37 cellular contexts compared by ENCODE assay signal in genomic region chr10:61119573-61119972, GRCh38.
DNase-seq lines count a peak whose midpoint lies in the region; ATAC-seq, FAIRE-seq and TF ChIP-seq lines count a peak whose summit lies in the region.
"Had no signal": no experiment of that assay in that cellular context is flagged by ENCODE, and none has a peak within 500 bp of the region (broad histone marks: within the 10 kb centered on the region; RNA-seq: fewer than 3 reads in every experiment).

No MANE protein-coding gene starts in this region.

- H3K27ac ChIP-seq in HEK293 (ENCODE audit: extremely low read depth, low read depth, low read length) (no peak overlapping the region), IMR-90 (ENCODE audit: insufficient read depth, low read length) (no peak overlapping the region), SU-DHL-6 (ENCODE audit: low read depth, low read length) (no peak overlapping the region), K562 (ENCODE audit: extremely low read depth, low read depth, low read length) (no peak overlapping the region)
- H3K27ac ChIP-seq: 22Rv1; A549; BLaER1; BLaER1 treated with 17β-estradiol and CSF1 and Interleukin-3, amounts not matched to agents 10 nM and 100 nM; C4-2B had no signal

- no peak overlapping the region for H3K56ac ChIP-seq in IMR-90 (ENCODE audit: extremely low read depth, insufficient read depth, low read length)

- dilution Hi-C loops in IMR-90 (cut with HindIII; ENCODE audit: low sequenced_read_pairs, unreplicated experiment): no loop called here

- H3K9ac ChIP-seq in IMR-90 (ENCODE audit: low read depth, low read length) (no peak overlapping the region), SU-DHL-6 (ENCODE audit: low read length) (no peak overlapping the region), K562 (ENCODE audit: insufficient read depth in 1 of 2, low read depth in 2 of 2, low read length in 2 of 2) (no peak overlapping the region)
- H3K9ac ChIP-seq: BLaER1; BLaER1 treated with 17β-estradiol and CSF1 and Interleukin-3, amounts not matched to agents 10 nM and 100 nM had no signal

- POLR2A ChIA-PET in HEK293 (lab: Yijun Ruan, JAX) (no interaction called here), IMR-90 (lab: Charles Lee; ENCODE audit: unreplicated experiment) (no interaction called here), K562 (lab: Yijun Ruan, JAX) (no interaction called here)

- H2AK5ac ChIP-seq in IMR-90 (ENCODE audit: low read depth, low read length): no peak overlapping the region

- H2AK9ac ChIP-seq in IMR-90 (replicated peaks; ENCODE audit: low read depth, low read length, poor library complexity): no peak overlapping the region

- WGBS in IMR-90 (ENCODE audit: extremely low coverage in 2 of 2, insufficient read length in 1 of 2), 2 experiments: no CpG with 5 or more reads among the region's 1 CpG
- WGBS in K562 (ENCODE audit: insufficient coverage, low coverage, missing lambda C conversion rate): 0% methylated on average over 1 of the region's 1 CpG

- in situ Hi-C loops in IMR-90 (cut with MboI; ENCODE audit: low sequenced_read_pairs): no loop called here
- in situ Hi-C loops in K562 (cut with MboI): no loop called here

- peaks cover 4% of the 10 kb centered on the region for H3K27me3 Mint-ChIP-seq in activated T-helper 1 cell treated with anti-CD3 and anti-CD28 coated beads, Interleukin-12 subunit alpha, Interleukin-12 subunit beta, Interleukin-2, Interleukin-4 antibody, amounts not matched to agents 30 ng/mL and 10 ng/mL and 1 ng/mL, durations not matched to agents 14 hours and 24 hours and 36 hours (ENCODE audit: insufficient read depth)
- H3K27me3 Mint-ChIP-seq: CD4-positive, alpha-beta T cell had no signal

- no peaks in the 10 kb centered on the region for H3K9me2 ChIP-seq in SU-DHL-6 (replicated peaks; ENCODE audit: insufficient read depth, low read length)

- H2BK5ac ChIP-seq in IMR-90 (ENCODE audit: low read depth, low read length, poor library complexity, severe bottlenecking): no peak overlapping the region

- H3K9me1 ChIP-seq in IMR-90 (ENCODE audit: insufficient read depth, low read length) (no peaks in the 10 kb centered on the region), K562 (ENCODE audit: control insufficient read depth, insufficient read depth, low read length) (no peaks in the 10 kb centered on the region)

- H2AFZ ChIP-seq in IMR-90 (replicated peaks; ENCODE audit: low read length, poor library complexity) (no peak overlapping the region), SU-DHL-6 (ENCODE audit: low read depth, low read length, severe bottlenecking) (peak overlapping the region; percentile 3), K562 (ENCODE audit: low read depth, low read length) (no peak overlapping the region)

- H2BK120ac ChIP-seq in IMR-90 (ENCODE audit: low read depth, low read length): no peak overlapping the region

- H3K9me3 ChIP-seq in HEK293 (ENCODE audit: control insufficient read depth, insufficient read depth, low read depth, low read length) (no peaks in the 10 kb centered on the region), IMR-90 (ENCODE audit: control insufficient read depth, insufficient read depth, low read length) (no peaks in the 10 kb centered on the region), SU-DHL-6 (ENCODE audit: insufficient read depth, low read length) (no peaks in the 10 kb centered on the region), K562 (replicated peaks; ENCODE audit: control insufficient read depth, insufficient read depth, low read depth, low read length) (no peaks in the 10 kb centered on the region)
- H3K9me3 ChIP-seq: A549; BE2C; BLaER1; BLaER1 treated with 17β-estradiol and CSF1 and Interleukin-3, amounts not matched to agents 10 nM and 100 nM; Caco-2 had no signal

- no peak for TF ChIP-seq CTCF in HEK293 (tag by site-specific recombination; IDR thresholded peaks at IDR 0.05)
- no peak for TF ChIP-seq CTCF in IMR-90 (conservative IDR thresholded peaks at IDR 0.05; ENCODE audit: low read depth, low read length)
- no peak for TF ChIP-seq CTCF in SU-DHL-6 (IDR thresholded peaks at IDR 0.05; ENCODE audit: insufficient read depth, low read length, poor library complexity, severe bottlenecking)
- no peak for TF ChIP-seq CTCF in K562 (IDR thresholded peaks at IDR 0.05 in 2 of 3, conservative IDR thresholded peaks at IDR 0.05 in 1 of 3; ENCODE audit: insufficient read depth in 2 of 3, low read depth in 1 of 3, low read length in 3 of 3)

- H3K79me1 ChIP-seq in IMR-90 (ENCODE audit: low read depth in 1 of 2, low read length in 2 of 2): no peaks in the 10 kb centered on the region

- H3K14ac ChIP-seq in IMR-90 (replicated peaks; ENCODE audit: low read depth, low read length): no peak overlapping the region

- BruUV-seq in IMR-90 (replicated peaks; lab: Mats Ljungman, UMichigan): no TSS peak
- no TSS peak for BruUV-seq in K562 (replicated peaks; lab: Mats Ljungman, UMichigan)

- H3K23ac ChIP-seq in IMR-90 (ENCODE audit: low read depth, low read length): no peak overlapping the region

- H4K8ac ChIP-seq in IMR-90 (ENCODE audit: low read depth in 2 of 2, low read length in 2 of 2): no peak overlapping the region

- H3K36me3 ChIP-seq in HEK293 (ENCODE audit: control insufficient read depth in 2 of 2, insufficient read depth in 1 of 2, low read length in 2 of 2): no peaks in the 10 kb centered on the region
- H3K36me3 ChIP-seq in IMR-90 (ENCODE audit: control insufficient read depth, insufficient read depth, low read length): no peaks in the 10 kb centered on the region
- H3K36me3 ChIP-seq in SU-DHL-6 (ENCODE audit: low read length): no peaks in the 10 kb centered on the region
- H3K36me3 ChIP-seq in K562 (ENCODE audit: control insufficient read depth, insufficient read depth, low read length): no peaks in the 10 kb centered on the region
- H3K36me3 ChIP-seq: BE2C; BLaER1; BLaER1 treated with 17β-estradiol and CSF1 and Interleukin-3, amounts not matched to agents 10 nM and 100 nM had no signal

- H4K5ac ChIP-seq in IMR-90 (ENCODE audit: low read depth, low read length): no peak overlapping the region

- H3K4me3 Mint-ChIP-seq in activated T-helper 1 cell treated with anti-CD3 and anti-CD28 coated beads, Interleukin-12 subunit alpha, Interleukin-12 subunit beta, Interleukin-2, Interleukin-4 antibody, amounts not matched to agents 30 ng/mL and 10 ng/mL and 1 ng/mL, durations not matched to agents 14 hours and 24 hours and 36 hours: no peak overlapping the region
- H3K4me3 Mint-ChIP-seq: B cell; CD14-positive monocyte; CD4-positive, alpha-beta memory T cell; CD4-positive, alpha-beta T cell; CD4-positive, CD25-positive, alpha-beta regulatory T cell; CD8-positive, alpha-beta memory T cell; CD8-positive, alpha-beta T cell had no signal

- CTCF ChIA-PET in HEK293 (lab: Yijun Ruan, JAX): interaction anchor here (0.7 to 1.1 kb wide), 2 partner anchors 21 to 164 kb away, joined by 3 read pairs; no protein-coding TSS in a partner anchor
- CTCF ChIA-PET in IMR-90 (lab: Yijun Ruan, JAX): no interaction called here
- CTCF ChIA-PET in K562 (lab: Yijun Ruan, JAX; ENCODE audit: low intra/inter-chr PET ratio): no interaction called here

- ATAC-seq in IMR-90 (ENCODE audit: low read depth) (no peak), K562 (no peak), HG02884 (IDR thresholded peaks at IDR 0.05; ENCODE audit: unreplicated experiment) (no peak), HG03045 (IDR thresholded peaks at IDR 0.05; ENCODE audit: unreplicated experiment) (no peak)
- ATAC-seq: A549; CD8-positive, alpha-beta T cell had no signal

- FAIRE-seq in K562 (lab: Jason Lieb, UNC): no peak
- FAIRE-seq: A204.1, D721Med had no signal

- no peak overlapping the region for H4K91ac ChIP-seq in IMR-90 (ENCODE audit: insufficient read depth, low read depth, low read length)

- DNase-seq in IMR-90 (no peak), K562 (ENCODE audit: extremely low read depth in 1 of 4, low spot score in 3 of 4) (no peak), HPDE6-E6E7 (ENCODE audit: extremely low spot score) (no peak)
- DNase-seq in activated T-helper 1 cell treated with anti-CD3 and anti-CD28 coated beads, Interleukin-12 subunit alpha, Interleukin-12 subunit beta, Interleukin-2, Interleukin-4 antibody, amounts not matched to agents 30 ng/mL and 10 ng/mL and 1 ng/mL, durations not matched to agents 14 hours and 24 hours and 36 hours (ENCODE audit: low spot score): no peak
- DNase-seq: 8988T; ACHN; AML-193; BE2C; C1 segment of cervical spinal cord; Caco-2; Calu3; CD4-positive, alpha-beta memory T cell; CD4-positive, alpha-beta T cell; CD4-positive, CD25-positive, alpha-beta regulatory T cell; CD8-positive, alpha-beta memory T cell; CD8-positive, alpha-beta T cell; COR-L47; DMS 273 treated with DMSO at 0.1 percent for 48 hours; DMS153; DMS53; DMS79; DMS79 treated with DMSO at 0.1 percent for 48 hours; DND-41; EL had no signal

- H3K27me3 ChIP-seq in IMR-90 (ENCODE audit: control insufficient read depth, insufficient read depth, low read length): no peaks in the 10 kb centered on the region
- no peaks in the 10 kb centered on the region for H3K27me3 ChIP-seq in SU-DHL-6 (ENCODE audit: low read length)
- H3K27me3 ChIP-seq in K562 (ENCODE audit: control insufficient read depth in 2 of 2, insufficient read depth in 2 of 2, low read length in 2 of 2): no peaks in the 10 kb centered on the region; a peak in 1 of 5 replicates
- H3K27me3 ChIP-seq: BE2C; BLaER1; BLaER1 treated with 17β-estradiol and CSF1 and Interleukin-3, amounts not matched to agents 10 nM and 100 nM had no signal

- H3K9me3 Mint-ChIP-seq in activated T-helper 1 cell treated with anti-CD3 and anti-CD28 coated beads, Interleukin-12 subunit alpha, Interleukin-12 subunit beta, Interleukin-2, Interleukin-4 antibody, amounts not matched to agents 30 ng/mL and 10 ng/mL and 1 ng/mL, durations not matched to agents 14 hours and 24 hours and 36 hours: no peaks in the 10 kb centered on the region
- H3K9me3 Mint-ChIP-seq: CD4-positive, alpha-beta T cell; CD8-positive, alpha-beta memory T cell; CD8-positive, alpha-beta T cell had no signal

- no peak overlapping the region for H3K27ac Mint-ChIP-seq in activated T-helper 1 cell treated with anti-CD3 and anti-CD28 coated beads, Interleukin-12 subunit alpha, Interleukin-12 subunit beta, Interleukin-2, Interleukin-4 antibody, amounts not matched to agents 30 ng/mL and 10 ng/mL and 1 ng/mL, durations not matched to agents 14 hours and 24 hours and 36 hours
- H3K27ac Mint-ChIP-seq: B cell; CD14-positive monocyte; CD4-positive, alpha-beta memory T cell; CD4-positive, alpha-beta T cell; CD4-positive, CD25-positive, alpha-beta regulatory T cell; CD8-positive, alpha-beta memory T cell; CD8-positive, alpha-beta T cell had no signal

- H3K4me1 Mint-ChIP-seq in activated T-helper 1 cell treated with anti-CD3 and anti-CD28 coated beads, Interleukin-12 subunit alpha, Interleukin-12 subunit beta, Interleukin-2, Interleukin-4 antibody, amounts not matched to agents 30 ng/mL and 10 ng/mL and 1 ng/mL, durations not matched to agents 14 hours and 24 hours and 36 hours (ENCODE audit: low read depth): no peaks in the 10 kb centered on the region
- H3K4me1 Mint-ChIP-seq: CD14-positive monocyte; CD4-positive, alpha-beta memory T cell; CD4-positive, CD25-positive, alpha-beta regulatory T cell; CD8-positive, alpha-beta memory T cell had no signal

- intact Hi-C loops in IMR-90 (cut with micrococcal nuclease) (no loop called here), K562 (cut with micrococcal nuclease) (no loop called here)
- intact Hi-C loops in activated T-helper 1 cell treated with anti-CD3 and anti-CD28 coated beads, Interleukin-12 subunit alpha, Interleukin-12 subunit beta, Interleukin-2, Interleukin-4 antibody, amounts not matched to agents 30 ng/mL and 10 ng/mL and 1 ng/mL, durations not matched to agents 14 hours and 24 hours and 36 hours (cut with micrococcal nuclease): no loop called here

- H3K4me3 ChIP-seq in HEK293 (ENCODE audit: low read depth, low read length): no peak overlapping the region
- no peak overlapping the region for H3K4me3 ChIP-seq in IMR-90 (ENCODE audit: insufficient read depth, low read depth, low read length)
- H3K4me3 ChIP-seq in SU-DHL-6 (ENCODE audit: insufficient read depth, low read length, poor library complexity, severe bottlenecking): no peak overlapping the region
- H3K4me3 ChIP-seq in K562: no peak overlapping the region
- H3K4me3 ChIP-seq: A549; BLaER1; BLaER1 treated with 17β-estradiol and CSF1 and Interleukin-3, amounts not matched to agents 10 nM and 100 nM had no signal

- TF ChIP-seq POLR2A in IMR-90 (IDR thresholded peaks at IDR 0.05; ENCODE audit: low read depth, low read length) (no peak), K562 (conservative IDR thresholded peaks at IDR 0.05) (no peak)

- H3K4me2 ChIP-seq in IMR-90 (ENCODE audit: low read depth, low read length) (no peak overlapping the region), SU-DHL-6 (ENCODE audit: low read depth, low read length, poor library complexity, severe bottlenecking) (no peak overlapping the region), K562 (ENCODE audit: insufficient read depth, low read length) (no peak overlapping the region)
- H3K4me2 ChIP-seq: A549; BLaER1; BLaER1 treated with 17β-estradiol and CSF1 and Interleukin-3, amounts not matched to agents 10 nM and 100 nM had no signal

- H4K20me1 ChIP-seq in IMR-90 (ENCODE audit: insufficient read depth, low read length): no peaks in the 10 kb centered on the region
- H4K20me1 ChIP-seq in SU-DHL-6 (ENCODE audit: low read depth, low read length): no peaks in the 10 kb centered on the region
- no peaks in the 10 kb centered on the region for H4K20me1 ChIP-seq in K562 (replicated peaks; ENCODE audit: control insufficient read depth, insufficient read depth, low read length)
- H4K20me1 ChIP-seq: BLaER1; BLaER1 treated with 17β-estradiol and CSF1 and Interleukin-3, amounts not matched to agents 10 nM and 100 nM had no signal

- no peak overlapping the region for H2BK15ac ChIP-seq in IMR-90 (ENCODE audit: low read depth, low read length)

- H3K4ac ChIP-seq in IMR-90 (ENCODE audit: low read depth, low read length): no peak overlapping the region

- 0 out of 2 replicates have a peak overlapping the region, but pooled peaks have one; percentile 39 for H2BK20ac ChIP-seq in IMR-90 (ENCODE audit: low read depth, low read length)

- no peak for TF ChIP-seq RAD21 in IMR-90 (IDR thresholded peaks at IDR 0.05; ENCODE audit: low read length)
- TF ChIP-seq RAD21 in K562 (CRISPR knock-in tag; conservative IDR thresholded peaks at IDR 0.05 in 1 of 2, IDR thresholded peaks at IDR 0.05 in 1 of 2): no peak

- H3K79me2 ChIP-seq in SU-DHL-6 (ENCODE audit: insufficient read depth, low read length): no peaks in the 10 kb centered on the region
- H3K79me2 ChIP-seq in K562 (ENCODE audit: control insufficient read depth, insufficient read depth, low read length): no peaks in the 10 kb centered on the region

- TF ChIP-seq EP300 in K562 (IDR thresholded peaks at IDR 0.05; ENCODE audit: low read length): no peak

- no peaks in the 10 kb centered on the region for H3K36me3 Mint-ChIP-seq in activated T-helper 1 cell treated with anti-CD3 and anti-CD28 coated beads, Interleukin-12 subunit alpha, Interleukin-12 subunit beta, Interleukin-2, Interleukin-4 antibody, amounts not matched to agents 30 ng/mL and 10 ng/mL and 1 ng/mL, durations not matched to agents 14 hours and 24 hours and 36 hours (ENCODE audit: low read depth)
- H3K36me3 Mint-ChIP-seq: CD14-positive monocyte; CD4-positive, alpha-beta memory T cell; CD4-positive, CD25-positive, alpha-beta regulatory T cell; CD8-positive, alpha-beta memory T cell; CD8-positive, alpha-beta T cell had no signal

- H3K4me1 ChIP-seq in HEK293 (ENCODE audit: control insufficient read depth, insufficient read depth, low read length) (no peaks in the 10 kb centered on the region), IMR-90 (ENCODE audit: control insufficient read depth, insufficient read depth, low read length) (no peaks in the 10 kb centered on the region), K562 (replicated peaks in 1 of 2; ENCODE audit: control insufficient read depth in 2 of 2, insufficient read depth in 2 of 2, low read length in 2 of 2) (no peaks in the 10 kb centered on the region)
- H3K4me1 ChIP-seq: A549; BE2C; BLaER1; BLaER1 treated with 17β-estradiol and CSF1 and Interleukin-3, amounts not matched to agents 10 nM and 100 nM; Caco-2 had no signal

- H3K18ac ChIP-seq in IMR-90 (ENCODE audit: low read depth, low read length): no peak overlapping the region

- H3F3A ChIP-seq in SU-DHL-6 (ENCODE audit: insufficient read depth): 0 out of 2 replicates have a peak, but pooled peaks cover 4% of the 10 kb centered on the region
